Comparison of ENCODE assay signal across 12 cellular contexts in genomic region chr9:126614088-126614454, GRCh38. TPM values are rescaled to one million over a fixed set of nuclear protein-coding genes. Genes with fewer than 3 reads are reported as not detected.
A peak's percentile ranks its signal among the peaks of the same experiment; 100 is the strongest.
DNase-seq lines count a peak whose midpoint lies in the region; TF ChIP-seq lines count a peak whose summit lies in the region.
"Had no signal": no experiment of that assay in that cellular context is flagged by ENCODE, and none has a peak within 500 bp of the region (broad histone marks: within the 10 kb centered on the region; RNA-seq: fewer than 3 reads in every experiment).

No MANE protein-coding gene starts in this region.

- TF ChIP-seq EP300 in transverse colon (IDR thresholded peaks at IDR 0.05; ENCODE audit: low read depth), result no peak

- H3K79me2 ChIP-seq in osteoblast (ENCODE audit: insufficient read depth, low read length), result no peaks in the 10 kb centered on the region

- H3K36me3 ChIP-seq in breast epithelium (no peaks in the 10 kb centered on the region), osteoblast (ENCODE audit: insufficient read depth, low read length) (no peaks in the 10 kb centered on the region), transverse colon (no peaks in the 10 kb centered on the region)

- WGBS in transverse colon (ENCODE audit: low coverage in 1 of 2), 2 donors, result 16% methylated on average over 40 of the region's 64 CpGs; no CpG with 5 or more reads in 1 of the 2 donors

- H3K4me1 ChIP-seq in breast epithelium (peaks cover 0 to 11% of the 10 kb centered on the region in 2 donors), osteoblast (ENCODE audit: insufficient read depth, low read length) (no peaks in the 10 kb centered on the region), transverse colon (peaks cover 6 to 58% (median 33%) of the 10 kb centered on the region in 4 donors)

- no peak overlapping the region for H3K4me2 ChIP-seq in osteoblast (ENCODE audit: insufficient read depth, low read length)

- TF ChIP-seq CTCF in GM20000 (IDR thresholded peaks at IDR 0.05; ENCODE audit: extremely low read depth, missing control alignments), result no peak
- TF ChIP-seq CTCF in breast epithelium (IDR thresholded peaks at IDR 0.05), result no peak
- no peak for TF ChIP-seq CTCF in osteoblast (IDR thresholded peaks at IDR 0.05; ENCODE audit: extremely low read depth, low read depth, low read length)
- no peak for TF ChIP-seq CTCF in transverse colon (IDR thresholded peaks at IDR 0.05)

- DNase-seq in NCI-H345 (lab: John Stamatoyannopoulos, UW) (peak; percentile 28), NCI-H345 treated with DMSO at 0.1 percent for 48 hours (lab: John Stamatoyannopoulos, UW; ENCODE audit: unreplicated experiment) (no peak), GM20000 (ENCODE audit: low spot score) (peak; percentile 48), breast epithelium (ENCODE audit: low spot score in 2 of 2) (no peak), osteoblast (ENCODE audit: insufficient read length, low spot score, missing footprints) (peak; percentile 85), anterior cingulate cortex (lab: John Stamatoyannopoulos, UW) (no peak), transverse colon (no peak), NCI-H187 (lab: John Stamatoyannopoulos, UW) (no peak)
- DNase-seq: activated naive CD4-positive, alpha-beta T cell; DMS79 treated with DMSO at 0.1 percent for 48 hours; NCI-H2029 treated with DMSO at 0.1 percent for 48 hours; T-helper 9 cell had no signal

- no peak for TF ChIP-seq POLR2A in breast epithelium (IDR thresholded peaks at IDR 0.05)
- no peak for TF ChIP-seq POLR2A in transverse colon (IDR thresholded peaks at IDR 0.05)

- H3K27me3 ChIP-seq in breast epithelium (peaks cover 4 to 28% of the 10 kb centered on the region in 2 donors), osteoblast (ENCODE audit: insufficient read depth, low read length) (peaks cover 67% of the 10 kb centered on the region), transverse colon (peaks cover 94% of the 10 kb centered on the region)

- intact Hi-C loops in breast epithelium (cut with DNase I; ENCODE audit: low total_unique reads) (no loop called here), transverse colon (cut with DNase I; ENCODE audit: low total_unique reads) (loop anchor here (10.0 kb wide), 1 partner anchor 161 kb away; no protein-coding TSS in a partner anchor)

- peaks cover 4% of the 10 kb centered on the region for H4K20me1 ChIP-seq in osteoblast (ENCODE audit: insufficient read depth, low read length)

- H3K9me3 ChIP-seq in breast epithelium (no peaks in the 10 kb centered on the region), osteoblast (ENCODE audit: low read depth, low read length) (no peaks in the 10 kb centered on the region), transverse colon (no peaks in the 10 kb centered on the region)

- no peak overlapping the region for H2AFZ ChIP-seq in osteoblast (ENCODE audit: low read length)

- peak overlapping the region in 2 of 3 donors; percentile 66 to 84 for H3K4me3 ChIP-seq in breast epithelium
- no peak overlapping the region for H3K4me3 ChIP-seq in osteoblast (ENCODE audit: insufficient read depth, low read length)
- no peak overlapping the region for H3K4me3 ChIP-seq in transverse colon

- in situ Hi-C loops in transverse colon (cut with MboI; ENCODE audit: low pct_ligation_motif_present in 1 of 4, low pct_unique_long_range_greater_than_20kb in 1 of 4, low sequenced_read_pairs in 3 of 4), result loop anchor here in 1 of 4 donors (25.0 kb wide), 1 partner anchor 173 kb away; no protein-coding TSS in a partner anchor

- H3K27ac ChIP-seq in breast epithelium, result peak overlapping the region; percentile 91 to 93
- no peak overlapping the region for H3K27ac ChIP-seq in osteoblast (ENCODE audit: low read depth, low read length)
- H3K27ac ChIP-seq in transverse colon, result no peak overlapping the region

RNA-seq across cellular contexts. Expression of gene LMX1B, which starts 0.3 kb away (rescaled TPM):
- total RNA-seq in breast epithelium, result 10 to 100 TPM in 1 of 3 donors, 1 to 10 TPM in 1, under 1 TPM in 1; 0.16 to 20.3 (median 9.2) TPM
- under 0.01 TPM in 2 replicates for total RNA-seq in osteoblast
- under 1 TPM in 1 of 4 donors, not detected in 3; 0.64 TPM for total RNA-seq in transverse colon

Comparison
In these comparisons a context has a peak if more than half of its experiments do, and no peak if none do; other contexts are left out.
1. DNase-seq: peak in NCI-H345 (single experiment), GM20000 (single experiment) and osteoblast (single experiment); none in NCI-H345 treated with DMSO at 0.1 percent for 48 hours (single experiment), breast epithelium (0 of 2), anterior cingulate cortex (0 of 58), transverse colon (single experiment) and NCI-H187 (0 of 2).
2. H3K27ac ChIP-seq: peak in breast epithelium (2 of 2); none in osteoblast (single experiment) and transverse colon (0 of 4).
3. H3K4me3 ChIP-seq: peak in breast epithelium (2 of 3); none in osteoblast (single experiment) and transverse colon (0 of 4).